8 cellular contexts compared by ENCODE assay signal in genomic region chr2:85132834-85133637, GRCh38. TPM values are rescaled to one million over a fixed set of nuclear protein-coding genes. Genes with fewer than 3 reads are reported as not detected.
A peak's percentile ranks its signal among the peaks of the same experiment; 100 is the strongest.
DNase-seq lines count a peak whose midpoint lies in the region; ATAC-seq and TF ChIP-seq lines count a peak whose summit lies in the region.

A gene with protein sequence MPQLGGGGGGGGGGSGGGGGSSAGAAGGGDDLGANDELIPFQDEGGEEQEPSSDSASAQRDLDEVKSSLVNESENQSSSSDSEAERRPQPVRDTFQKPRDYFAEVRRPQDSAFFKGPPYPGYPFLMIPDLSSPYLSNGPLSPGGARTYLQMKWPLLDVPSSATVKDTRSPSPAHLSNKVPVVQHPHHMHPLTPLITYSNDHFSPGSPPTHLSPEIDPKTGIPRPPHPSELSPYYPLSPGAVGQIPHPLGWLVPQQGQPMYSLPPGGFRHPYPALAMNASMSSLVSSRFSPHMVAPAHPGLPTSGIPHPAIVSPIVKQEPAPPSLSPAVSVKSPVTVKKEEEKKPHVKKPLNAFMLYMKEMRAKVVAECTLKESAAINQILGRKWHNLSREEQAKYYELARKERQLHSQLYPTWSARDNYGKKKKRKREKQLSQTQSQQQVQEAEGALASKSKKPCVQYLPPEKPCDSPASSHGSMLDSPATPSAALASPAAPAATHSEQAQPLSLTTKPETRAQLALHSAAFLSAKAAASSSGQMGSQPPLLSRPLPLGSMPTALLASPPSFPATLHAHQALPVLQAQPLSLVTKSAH (plus strand): TSS chr2:85133392. CDS start chr2:85133685, 293 bp downstream.

- peak within 1 kb of the TSS; percentile 92 for H3K9ac ChIP-seq in iPS-15b (ENCODE audit: low read depth, low read length)

- H3K4me3 ChIP-seq in SJSA1: peak within 1 kb of the TSS; percentile 73
- H3K4me3 ChIP-seq in breast epithelium: peak within 1 kb of the TSS; percentile 87 to 93 (median 92)
- H3K4me3 ChIP-seq in iPS-15b (ENCODE audit: low read depth, low read length): peak within 1 kb of the TSS; percentile 87

- H3K27me3 ChIP-seq in SJSA1 (replicated peaks) (no peaks in the 10 kb centered on the region), breast epithelium (no peaks in the 10 kb centered on the region), iPS-15b (ENCODE audit: control insufficient read depth, insufficient read depth, low read length) (no peaks in the 10 kb centered on the region)

- DNase-seq in EH (ENCODE audit: low read depth) (peak; percentile 90), HPDE6-E6E7 (ENCODE audit: extremely low spot score) (peak; percentile 83), SJSA1 (ENCODE audit: low read depth in 1 of 2, low spot score in 2 of 2) (peak; percentile 82 to 83), breast epithelium (ENCODE audit: low spot score in 2 of 2) (peak; percentile 76 to 81), sciatic nerve (ENCODE audit: low spot score) (peak; percentile 90), MV-4-11 (lab: John Stamatoyannopoulos, UW) (no peak)

- intact Hi-C loops in breast epithelium (cut with DNase I; ENCODE audit: low total_unique reads) (loop anchor here (5.0 kb wide), 1 partner anchor 154 kb away; no protein-coding TSS in a partner anchor), sciatic nerve (cut with DNase I) (no loop called here)

- H3K27ac ChIP-seq in SJSA1 (no peak within 1 kb of the TSS), breast epithelium (peak within 1 kb of the TSS; percentile 80 to 94)

- ATAC-seq in sciatic nerve: peak; percentile 97
- no peak for ATAC-seq in GM18517 (IDR thresholded peaks at IDR 0.05; ENCODE audit: unreplicated experiment)

- TF ChIP-seq POLR2A in breast epithelium (IDR thresholded peaks at IDR 0.05): no peak

- H3K36me3 ChIP-seq in SJSA1 (no peaks in the 10 kb centered on the region), breast epithelium (no peaks in the 10 kb centered on the region), iPS-15b (ENCODE audit: control insufficient read depth, insufficient read depth, low read length) (no peaks in the 10 kb centered on the region)

- peaks cover 14% of the 10 kb centered on the region for H3K4me1 ChIP-seq in SJSA1 (replicated peaks)
- H3K4me1 ChIP-seq in breast epithelium: peaks cover 0 to 10% of the 10 kb centered on the region in 2 donors
- peaks cover 14% of the 10 kb centered on the region for H3K4me1 ChIP-seq in iPS-15b (ENCODE audit: control insufficient read depth, insufficient read depth, low read length)

- peak; percentile 49 to 91 (median 75) for TF ChIP-seq CTCF in breast epithelium (IDR thresholded peaks at IDR 0.05)

- H3K9me3 ChIP-seq in SJSA1 (replicated peaks) (0 out of 2 replicates have a peak, but pooled peaks cover 3% of the 10 kb centered on the region), breast epithelium (no peaks in the 10 kb centered on the region), iPS-15b (ENCODE audit: control insufficient read depth, insufficient read depth, low read length) (no peaks in the 10 kb centered on the region)

RNA-seq across cellular contexts. Expression of the gene that starts here (rescaled TPM):
- 0.68 and 1.3 TPM in 2 replicates for total RNA-seq in SJSA1 (2014; rRNA removed; shearing (Covaris generic))
- 1 to 10 TPM; 3.4 to 6.9 (median 5.9) TPM for total RNA-seq in breast epithelium
- 26.9 TPM for total RNA-seq in sciatic nerve
